1 cellular context compared by ENCODE assay signal in the genomic region with DNA sequence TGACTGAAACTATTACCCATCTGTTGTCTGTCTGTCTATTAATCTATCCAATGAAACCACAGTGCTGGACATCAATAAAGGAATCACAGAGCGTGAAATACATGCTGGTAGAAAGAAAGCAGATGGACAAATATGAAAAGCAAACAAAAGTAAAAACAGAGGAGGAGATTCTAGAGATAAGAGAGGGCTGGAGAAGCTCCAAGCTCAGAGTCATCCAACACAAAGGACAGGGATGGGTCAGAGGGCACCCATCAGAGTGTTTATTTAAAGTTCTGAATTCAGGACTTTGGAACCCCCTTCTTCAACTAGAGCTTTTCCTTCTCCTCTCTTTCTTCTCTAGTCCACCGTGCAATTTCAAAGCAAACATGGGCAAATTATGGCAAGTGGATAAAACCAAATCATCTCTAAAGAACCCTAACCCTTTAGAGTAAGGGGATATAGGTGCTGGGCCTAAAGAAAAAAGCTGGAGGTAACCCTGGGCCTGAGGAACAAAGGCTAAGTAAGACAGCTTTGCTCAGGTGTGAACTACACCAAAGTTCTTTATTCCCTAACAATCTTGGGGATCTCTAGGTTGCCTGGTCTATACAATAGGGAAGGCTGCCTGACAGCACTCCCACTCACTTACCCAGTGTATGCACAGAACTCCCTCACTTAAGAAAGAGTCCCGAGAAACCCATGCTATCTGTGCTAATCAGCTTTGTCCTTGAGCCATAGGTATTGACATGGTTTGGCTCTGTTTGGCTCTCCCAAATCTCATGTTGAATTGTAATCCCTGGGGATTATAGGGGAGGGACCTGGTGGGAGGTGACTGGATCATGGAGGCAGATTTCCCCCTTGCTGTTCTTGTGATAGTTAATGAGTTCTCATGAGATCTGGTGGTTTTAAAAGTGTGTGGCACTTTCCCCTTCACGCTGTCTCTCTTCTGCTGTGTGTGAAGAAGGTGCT.
TF ChIP-seq lines count a peak whose summit lies in the region.

No MANE protein-coding gene starts in this region.

TF ChIP-seq in K562, 482 proteins besides CTCF, POLR2A, EP300 and RAD21 (continued from another document):
- TF ChIP-seq NFIC (IDR thresholded peaks at IDR 0.05) (peak; percentile 47), SUPT5H (IDR thresholded peaks at IDR 0.05) (no peak), ARID3B (CRISPR knock-in tag; IDR thresholded peaks at IDR 0.05; ENCODE audit: borderline replicate concordance) (no peak), NCOA2 (IDR thresholded peaks at IDR 0.05; ENCODE audit: partially characterized antibody in 2 of 2) (no peak), SOX6 (IDR thresholded peaks at IDR 0.05) (peak; percentile 44; the same call in 1 of the 2 replicates), ZNF609 (CRISPR knock-in tag; IDR thresholded peaks at IDR 0.05; ENCODE audit: borderline replicate concordance) (no peak), BCLAF1 (IDR thresholded peaks at IDR 0.05; ENCODE audit: borderline replicate concordance in 1 of 2, control insufficient read depth in 1 of 2, low read depth in 2 of 2, low read length in 1 of 2) (no peak), ARHGAP35 (IDR thresholded peaks at IDR 0.05; ENCODE audit: partially characterized antibody) (no peak), EGR1 (conservative IDR thresholded peaks at IDR 0.05) (no peak), ZNF274 (IDR thresholded peaks at IDR 0.05; ENCODE audit: borderline replicate concordance, low read depth, low read length) (no peak), NR2C1 (IDR thresholded peaks at IDR 0.05) (no peak), NR2C1 (tag; IDR thresholded peaks at IDR 0.05) (0 out of 2 replicates have a peak, but pooled peaks have one; percentile 23), SMARCE1 (IDR thresholded peaks at IDR 0.05) (peak; percentile 16; the same call in 1 of the 2 replicates), NR2C2 (CRISPR knock-in tag; IDR thresholded peaks at IDR 0.05) (no peak), NR2C2 (tag; IDR thresholded peaks at IDR 0.05) (peak; percentile 59), ADNP (tag; IDR thresholded peaks at IDR 0.05) (no peak), MED1 (CRISPR knock-in tag; IDR thresholded peaks at IDR 0.05; ENCODE audit: borderline replicate concordance) (no peak), MEF2D (tag; conservative IDR thresholded peaks at IDR 0.05; ENCODE audit: low read depth) (no peak), ZNF23 (CRISPR knock-in tag; IDR thresholded peaks at IDR 0.05) (no peak)
- TF ChIP-seq, protein P1, sequence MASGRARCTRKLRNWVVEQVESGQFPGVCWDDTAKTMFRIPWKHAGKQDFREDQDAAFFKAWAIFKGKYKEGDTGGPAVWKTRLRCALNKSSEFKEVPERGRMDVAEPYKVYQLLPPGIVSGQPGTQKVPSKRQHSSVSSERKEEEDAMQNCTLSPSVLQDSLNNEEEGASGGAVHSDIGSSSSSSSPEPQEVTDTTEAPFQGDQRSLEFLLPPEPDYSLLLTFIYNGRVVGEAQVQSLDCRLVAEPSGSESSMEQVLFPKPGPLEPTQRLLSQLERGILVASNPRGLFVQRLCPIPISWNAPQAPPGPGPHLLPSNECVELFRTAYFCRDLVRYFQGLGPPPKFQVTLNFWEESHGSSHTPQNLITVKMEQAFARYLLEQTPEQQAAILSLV (tag; IDR thresholded peaks at IDR 0.05) = no peak
- TF ChIP-seq, protein P2, sequence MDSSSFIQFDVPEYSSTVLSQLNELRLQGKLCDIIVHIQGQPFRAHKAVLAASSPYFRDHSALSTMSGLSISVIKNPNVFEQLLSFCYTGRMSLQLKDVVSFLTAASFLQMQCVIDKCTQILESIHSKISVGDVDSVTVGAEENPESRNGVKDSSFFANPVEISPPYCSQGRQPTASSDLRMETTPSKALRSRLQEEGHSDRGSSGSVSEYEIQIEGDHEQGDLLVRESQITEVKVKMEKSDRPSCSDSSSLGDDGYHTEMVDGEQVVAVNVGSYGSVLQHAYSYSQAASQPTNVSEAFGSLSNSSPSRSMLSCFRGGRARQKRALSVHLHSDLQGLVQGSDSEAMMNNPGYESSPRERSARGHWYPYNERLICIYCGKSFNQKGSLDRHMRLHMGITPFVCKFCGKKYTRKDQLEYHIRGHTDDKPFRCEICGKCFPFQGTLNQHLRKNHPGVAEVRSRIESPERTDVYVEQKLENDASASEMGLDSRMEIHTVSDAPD (CRISPR knock-in tag; IDR thresholded peaks at IDR 0.05) = no peak
TF ChIP-seq in K562: peak in this region for 5.
